ENCODE assay signal across 9 cellular contexts in the genomic region with DNA sequence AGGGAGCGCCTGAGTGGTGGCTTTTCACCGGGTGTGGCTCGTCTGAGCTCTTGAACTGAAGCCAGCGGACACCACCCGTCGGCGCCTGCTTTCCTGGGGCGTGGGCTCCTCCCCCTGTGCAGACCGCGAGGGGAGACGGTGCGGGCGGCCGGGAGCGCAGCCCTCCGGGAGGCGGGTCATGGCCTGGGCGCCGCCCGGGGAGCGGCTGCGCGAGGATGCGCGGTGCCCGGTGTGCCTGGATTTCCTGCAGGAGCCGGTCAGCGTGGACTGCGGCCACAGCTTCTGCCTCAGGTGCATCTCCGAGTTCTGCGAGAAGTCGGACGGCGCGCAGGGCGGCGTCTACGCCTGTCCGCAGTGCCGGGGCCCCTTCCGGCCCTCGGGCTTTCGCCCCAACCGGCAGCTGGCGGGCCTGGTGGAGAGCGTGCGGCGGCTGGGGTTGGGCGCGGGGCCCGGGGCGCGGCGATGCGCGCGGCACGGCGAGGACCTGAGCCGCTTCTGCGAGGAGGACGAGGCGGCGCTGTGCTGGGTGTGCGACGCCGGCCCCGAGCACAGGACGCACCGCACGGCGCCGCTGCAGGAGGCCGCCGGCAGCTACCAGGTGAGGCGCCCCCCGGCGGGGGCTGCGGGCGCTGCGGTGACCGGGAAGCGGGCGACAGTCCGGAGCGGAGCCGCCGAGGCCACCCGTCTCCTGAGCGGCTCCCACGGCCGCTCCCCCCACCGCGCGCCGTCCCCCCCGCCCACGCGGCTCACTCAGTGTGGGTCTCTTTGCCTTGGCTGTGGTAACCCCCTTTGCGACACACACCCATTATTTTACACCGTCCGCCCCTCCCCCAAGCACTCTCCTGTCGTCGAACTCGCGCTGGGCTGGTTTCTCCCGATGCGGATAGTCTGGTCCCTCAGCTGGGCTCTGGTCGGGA. TPM values are rescaled to one million over a fixed set of nuclear protein-coding genes. Genes with fewer than 3 reads are reported as not detected.
DNase-seq lines count a peak whose midpoint lies in the region; ATAC-seq and TF ChIP-seq lines count a peak whose summit lies in the region.
"Had no signal": no experiment of that assay in that cellular context is flagged by ENCODE, and none has a peak within 500 bp of the region (broad histone marks: within the 10 kb centered on the region; RNA-seq: fewer than 3 reads in every experiment).

A gene with protein sequence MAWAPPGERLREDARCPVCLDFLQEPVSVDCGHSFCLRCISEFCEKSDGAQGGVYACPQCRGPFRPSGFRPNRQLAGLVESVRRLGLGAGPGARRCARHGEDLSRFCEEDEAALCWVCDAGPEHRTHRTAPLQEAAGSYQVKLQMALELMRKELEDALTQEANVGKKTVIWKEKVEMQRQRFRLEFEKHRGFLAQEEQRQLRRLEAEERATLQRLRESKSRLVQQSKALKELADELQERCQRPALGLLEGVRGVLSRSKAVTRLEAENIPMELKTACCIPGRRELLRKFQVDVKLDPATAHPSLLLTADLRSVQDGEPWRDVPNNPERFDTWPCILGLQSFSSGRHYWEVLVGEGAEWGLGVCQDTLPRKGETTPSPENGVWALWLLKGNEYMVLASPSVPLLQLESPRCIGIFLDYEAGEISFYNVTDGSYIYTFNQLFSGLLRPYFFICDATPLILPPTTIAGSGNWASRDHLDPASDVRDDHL (plus strand): TSS at position 119 of the 917 bp plus-strand sequence. CDS start 60 bp downstream, at position 179.

- DNase-seq in GM06990 (ENCODE audit: extremely low read depth, insufficient read length) (peak; percentile 18), T-helper 17 cell (peak in 1 of 3 donors; percentile 7), endothelial cell (ENCODE audit: low spot score) (peak; percentile 66), neural crest cell (ENCODE audit: low read depth, low spot score) (peak; percentile 38), HT-29 (ENCODE audit: low spot score) (no peak), cerebellum (ENCODE audit: low spot score) (no peak)

- H3K9me3 Mint-ChIP-seq in endothelial cell (ENCODE audit: unreplicated experiment) (peaks cover 12% of the 10 kb centered on the region), neural crest cell (no peaks in the 10 kb centered on the region)

- no peak for TF ChIP-seq CTCF in GM06990 (IDR thresholded peaks at IDR 0.05; ENCODE audit: insufficient read depth, low read length, poor library complexity, severe bottlenecking)
- peak; percentile 43 for TF ChIP-seq CTCF in endothelial cell (IDR thresholded peaks at IDR 0.05; ENCODE audit: unreplicated experiment)
- TF ChIP-seq CTCF in neural crest cell (conservative IDR thresholded peaks at IDR 0.05): peak; percentile 57

- no peaks in the 10 kb centered on the region for H3K36me3 ChIP-seq in GM06990 (ENCODE audit: control insufficient read depth, insufficient read depth, low read length)

- ATAC-seq in HG02759 (IDR thresholded peaks at IDR 0.05; ENCODE audit: unreplicated experiment) (peak; percentile 72), T-helper 17 cell (peak; percentile 81), HG03378 (IDR thresholded peaks at IDR 0.05; ENCODE audit: unreplicated experiment) (no peak)

- H3K9me3 ChIP-seq in T-helper 17 cell (ENCODE audit: control insufficient read depth, low read length, poor library complexity, severe bottlenecking): no peaks in the 10 kb centered on the region

- no peaks in the 10 kb centered on the region; the same call in 1 of the 2 replicates for H3K27me3 ChIP-seq in GM06990 (replicated peaks; ENCODE audit: control insufficient read depth, insufficient read depth, low read length)

- H3K4me3 Mint-ChIP-seq in T-helper 17 cell: peak within 1 kb of the TSS; percentile 86
- peak within 1 kb of the TSS; percentile 91 for H3K4me3 Mint-ChIP-seq in endothelial cell (ENCODE audit: unreplicated experiment)
- peak within 1 kb of the TSS; percentile 86 for H3K4me3 Mint-ChIP-seq in neural crest cell

- H3K27me3 Mint-ChIP-seq in T-helper 17 cell (peaks cover 61% of the 10 kb centered on the region), endothelial cell (ENCODE audit: unreplicated experiment) (peaks cover 6% of the 10 kb centered on the region), neural crest cell (ENCODE audit: low read depth) (peaks cover 5% of the 10 kb centered on the region)

- peaks cover 11% of the 10 kb centered on the region for H3K4me1 Mint-ChIP-seq in T-helper 17 cell
- no peaks in the 10 kb centered on the region for H3K4me1 Mint-ChIP-seq in endothelial cell (ENCODE audit: unreplicated experiment)
- peaks cover 18% of the 10 kb centered on the region for H3K4me1 Mint-ChIP-seq in neural crest cell

- H3K27ac Mint-ChIP-seq in T-helper 17 cell: no peak within 1 kb of the TSS
- H3K27ac Mint-ChIP-seq in endothelial cell (ENCODE audit: unreplicated experiment): peak within 1 kb of the TSS; percentile 67
- no peak within 1 kb of the TSS for H3K27ac Mint-ChIP-seq in neural crest cell (ENCODE audit: unreplicated experiment)

- H3K36me3 Mint-ChIP-seq in T-helper 17 cell (ENCODE audit: low read depth) (peaks cover 8% of the 10 kb centered on the region), endothelial cell (ENCODE audit: low read depth, unreplicated experiment) (peaks cover 9% of the 10 kb centered on the region), neural crest cell (ENCODE audit: low read depth) (no peaks in the 10 kb centered on the region)

- H3K4me3 ChIP-seq in GM06990 (replicated peaks; ENCODE audit: low read depth, low read length): no peak within 1 kb of the TSS

RNA-seq across cellular contexts. Expression of the gene that starts here (rescaled TPM):
- total RNA-seq in T-helper 17 cell (10 to 100 TPM in 1 of 2 donors, 1 to 10 TPM in 1; 1.2 to 44.2 TPM), endothelial cell (ENCODE audit: unreplicated experiment) (1.4 TPM), neural crest cell (1.6 and 2.1 TPM in 2 replicates), cerebellum (6.1 TPM)
- total RNA-seq in HT-29 (2014; rRNA removed; shearing (Covaris generic)): not detected in 2 replicates
- total RNA-seq: endothelial cell of umbilical vein had no signal

Comparison
In these comparisons a context has a peak if more than half of its experiments do, and no peak if none do; other contexts are left out.
1. DNase-seq: peak in GM06990 (single experiment), endothelial cell (single experiment) and neural crest cell (single experiment); none in HT-29 (single experiment) and cerebellum (single experiment).
2. Peak in every context shown above with its lines, with median percentiles within 50 percentile points of each other: H3K4me3 Mint-ChIP-seq.